8 cellular contexts compared by ENCODE assay signal in the genomic region with DNA sequence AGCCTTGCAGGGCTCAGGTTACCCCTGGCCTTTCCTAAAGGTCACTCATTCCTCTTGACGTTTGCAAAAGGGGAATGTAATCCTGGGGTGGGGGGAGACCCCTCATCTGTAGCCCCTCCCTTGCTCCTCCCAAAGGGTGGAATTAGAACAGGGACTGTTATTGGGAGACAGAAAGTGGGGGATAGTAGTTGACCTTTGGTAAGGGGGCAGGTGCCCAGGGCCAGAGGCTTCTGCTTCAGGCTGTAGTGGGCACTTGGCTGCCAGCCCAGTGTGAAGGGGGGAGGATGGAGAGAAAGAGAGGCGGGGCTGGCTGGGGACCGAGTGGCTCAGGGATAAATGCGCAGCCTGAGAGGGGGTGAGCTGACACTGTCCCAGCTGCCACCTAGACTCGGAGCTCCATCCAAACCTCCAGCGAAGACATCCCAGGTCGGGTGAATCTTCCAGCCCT. TPM values are rescaled to one million over a fixed set of nuclear protein-coding genes. Genes with fewer than 3 reads are reported as not detected.
A peak's percentile ranks its signal among the peaks of the same experiment; 100 is the strongest.
DNase-seq lines count a peak whose midpoint lies in the region; ATAC-seq and TF ChIP-seq lines count a peak whose summit lies in the region.

TSS of gene ENO3 (plus strand) at position 363 of the 448 bp plus-strand sequence. CDS start 711 bp downstream, outside the sequence.

- H3K27ac ChIP-seq in A673 (ENCODE audit: low read depth, low read length, poor library complexity, severe bottlenecking) (peak within 1 kb of the TSS; percentile 99), HEK293 (ENCODE audit: extremely low read depth, low read depth, low read length) (peak within 1 kb of the TSS; percentile 99), right cardiac atrium (ENCODE audit: low read length) (peak within 1 kb of the TSS; percentile 94)

- intact Hi-C loops in A673 (cut with micrococcal nuclease; ENCODE audit: unreplicated experiment), result no loop called here
- intact Hi-C loops in right cardiac atrium (cut with DNase I), result no loop called here

- CTCF ChIA-PET in A673 (lab: Charles Lee) (no interaction called here), HEK293 (lab: Yijun Ruan, JAX) (interaction anchor here (1.1 to 1.5 kb wide), 2 partner anchors 42 to 489 kb away, joined by 3 to 4 read pairs; no protein-coding TSS in a partner anchor)
- CTCF ChIA-PET in activated CD8-positive, alpha-beta T cell treated with anti-CD3 and anti-CD28 coated beads, Interleukin-2, amount 10 ng/mL, durations not matched to agents 7 days and 5 days (lab: Charles Lee), result interaction anchor here (1.0 to 4.4 kb wide), 3 partner anchors 11 to 18 kb away, joined by 3 to 16 read pairs (median 8); partner anchors contain the start of genes RNF167, SLC25A11 and SPAG7

- DNase-seq in A673 (ENCODE audit: low spot score) (no peak), right cardiac atrium (peak in 2 of 3 donors; percentile 72 to 84), AML-193 (lab: John Stamatoyannopoulos, UW) (no peak)
- no peak for DNase-seq in activated CD8-positive, alpha-beta T cell treated with anti-CD3 and anti-CD28 coated beads, Interleukin-2, amount 10 ng/mL, durations not matched to agents 7 days and 5 days
- DNase-seq in stimulated activated naive CD4-positive, alpha-beta T cell (lab: John Stamatoyannopoulos, UW), result no peak

- no TSS peak for BruUV-seq in A673 (replicated peaks; lab: Mats Ljungman, UMichigan)

- H3K27me3 ChIP-seq in A673 (replicated peaks; ENCODE audit: insufficient read depth, low read depth, low read length, poor library complexity) (no peaks in the 10 kb centered on the region), right cardiac atrium (ENCODE audit: control insufficient read depth, insufficient read depth) (no peaks in the 10 kb centered on the region)

- POLR2A ChIA-PET in A673 (lab: Charles Lee; ENCODE audit: low non-redundant PET), result no interaction called here
- POLR2A ChIA-PET in HEK293 (lab: Yijun Ruan, JAX), result interaction anchor here (0.9 to 17.9 kb wide), 6 partner anchors 8 to 47 kb away, joined by 3 to 358 read pairs (median 4); partner anchors contain the start of genes INCA1, KIF1C, RNF167 and SLC25A11
- POLR2A ChIA-PET in activated CD8-positive, alpha-beta T cell treated with anti-CD3 and anti-CD28 coated beads, Interleukin-2, amount 10 ng/mL, durations not matched to agents 7 days and 5 days (lab: Charles Lee), result interaction anchor here (0.7 to 10.0 kb wide), 6 partner anchors 11 to 41 kb away, joined by 3 to 239 read pairs (median 4); partner anchors contain the start of genes CAMTA2, RNF167, SLC25A11 and SPAG7

- peak within 1 kb of the TSS; percentile 92 for H3K27ac Mint-ChIP-seq in activated CD8-positive, alpha-beta T cell treated with anti-CD3 and anti-CD28 coated beads, Interleukin-2, amount 10 ng/mL, durations not matched to agents 7 days and 5 days
- H3K27ac Mint-ChIP-seq in stimulated activated memory B cell treated with anti-CD40 and anti-IgM and Interleukin-4, amounts not matched to agents 10 μg/mL and 1 μg/mL and 100 μg/mL, for 72 hours, result peak within 1 kb of the TSS; percentile 92

- ATAC-seq in activated CD8-positive, alpha-beta T cell treated with anti-CD3 and anti-CD28 coated beads, Interleukin-2, amount 10 ng/mL, durations not matched to agents 7 days and 5 days, result no peak
- no peak for ATAC-seq in right cardiac atrium
- ATAC-seq in stimulated activated memory B cell treated with anti-CD40 and anti-IgM and Interleukin-4, amounts not matched to agents 10 μg/mL and 1 μg/mL and 100 μg/mL, for 72 hours, result no peak
- no peak for ATAC-seq in GM18520 (IDR thresholded peaks at IDR 0.05; ENCODE audit: unreplicated experiment)

- peak within 1 kb of the TSS; percentile 82 for H3K4me3 Mint-ChIP-seq in activated CD8-positive, alpha-beta T cell treated with anti-CD3 and anti-CD28 coated beads, Interleukin-2, amount 10 ng/mL, durations not matched to agents 7 days and 5 days
- H3K4me3 Mint-ChIP-seq in stimulated activated memory B cell treated with anti-CD40 and anti-IgM and Interleukin-4, amounts not matched to agents 10 μg/mL and 1 μg/mL and 100 μg/mL, for 72 hours, result peak within 1 kb of the TSS; percentile 87

- 31% methylated on average over 7 of the region's 7 CpGs for whole genome bisulfite sequencing in right cardiac atrium

- H3K4me1 Mint-ChIP-seq in activated CD8-positive, alpha-beta T cell treated with anti-CD3 and anti-CD28 coated beads, Interleukin-2, amount 10 ng/mL, durations not matched to agents 7 days and 5 days (ENCODE audit: low read depth), result peaks cover 21% of the 10 kb centered on the region
- H3K4me1 Mint-ChIP-seq in stimulated activated memory B cell treated with anti-CD40 and anti-IgM and Interleukin-4, amounts not matched to agents 10 μg/mL and 1 μg/mL and 100 μg/mL, for 72 hours, result peaks cover 39% of the 10 kb centered on the region

- no peaks in the 10 kb centered on the region for H3K9me3 ChIP-seq in A673 (ENCODE audit: low read depth, low read length, poor library complexity, severe bottlenecking)
- no peaks in the 10 kb centered on the region for H3K9me3 ChIP-seq in HEK293 (ENCODE audit: control insufficient read depth, insufficient read depth, low read depth, low read length)
- no peaks in the 10 kb centered on the region for H3K9me3 ChIP-seq in right cardiac atrium (ENCODE audit: control insufficient read depth, low read length)

- H3K36me3 Mint-ChIP-seq in activated CD8-positive, alpha-beta T cell treated with anti-CD3 and anti-CD28 coated beads, Interleukin-2, amount 10 ng/mL, durations not matched to agents 7 days and 5 days (ENCODE audit: low read depth), result peaks cover 29% of the 10 kb centered on the region
- H3K36me3 Mint-ChIP-seq in stimulated activated memory B cell treated with anti-CD40 and anti-IgM and Interleukin-4, amounts not matched to agents 10 μg/mL and 1 μg/mL and 100 μg/mL, for 72 hours, result peaks cover 22% of the 10 kb centered on the region

- H3K27me3 Mint-ChIP-seq in activated CD8-positive, alpha-beta T cell treated with anti-CD3 and anti-CD28 coated beads, Interleukin-2, amount 10 ng/mL, durations not matched to agents 7 days and 5 days (ENCODE audit: low read depth), result no peaks in the 10 kb centered on the region
- no peaks in the 10 kb centered on the region for H3K27me3 Mint-ChIP-seq in stimulated activated memory B cell treated with anti-CD40 and anti-IgM and Interleukin-4, amounts not matched to agents 10 μg/mL and 1 μg/mL and 100 μg/mL, for 72 hours

- H3K9me3 Mint-ChIP-seq in activated CD8-positive, alpha-beta T cell treated with anti-CD3 and anti-CD28 coated beads, Interleukin-2, amount 10 ng/mL, durations not matched to agents 7 days and 5 days (ENCODE audit: insufficient read depth), result no peaks in the 10 kb centered on the region
- H3K9me3 Mint-ChIP-seq in stimulated activated memory B cell treated with anti-CD40 and anti-IgM and Interleukin-4, amounts not matched to agents 10 μg/mL and 1 μg/mL and 100 μg/mL, for 72 hours, result no peaks in the 10 kb centered on the region

- H3K36me3 ChIP-seq in A673 (ENCODE audit: insufficient read depth, low read length, poor library complexity, severe bottlenecking), result peaks cover 13% of the 10 kb centered on the region
- H3K36me3 ChIP-seq in HEK293 (ENCODE audit: control insufficient read depth in 2 of 2, insufficient read depth in 1 of 2, low read length in 2 of 2), result peaks cover 2 to 16% of the 10 kb centered on the region in 2 experiments; a peak in 2 of 3 replicates

- peaks cover 20% of the 10 kb centered on the region for H3K4me1 ChIP-seq in A673 (ENCODE audit: insufficient read depth, low read length, poor library complexity, severe bottlenecking)
- peaks cover 16% of the 10 kb centered on the region for H3K4me1 ChIP-seq in HEK293 (ENCODE audit: control insufficient read depth, insufficient read depth, low read length)
- peaks cover under 1% of the 10 kb centered on the region for H3K4me1 ChIP-seq in right cardiac atrium (ENCODE audit: control insufficient read depth, insufficient read depth, low read length)

- TF ChIP-seq CTCF in A673 (conservative IDR thresholded peaks at IDR 0.05; ENCODE audit: low read depth, low read length), result no peak
- no peak for TF ChIP-seq CTCF in HEK293 (tag by site-specific recombination; IDR thresholded peaks at IDR 0.05)

- H3K4me3 ChIP-seq in A673 (ENCODE audit: low read depth, low read length, poor library complexity, severe bottlenecking) (peak within 1 kb of the TSS; percentile 100), HEK293 (ENCODE audit: low read depth, low read length) (peak within 1 kb of the TSS; percentile 29), right cardiac atrium (ENCODE audit: low read length) (peak within 1 kb of the TSS; percentile 87)

TF ChIP-seq in HEK293, 187 proteins besides CTCF, POLR2A, EP300 and RAD21 (continues in another document):
- TF ChIP-seq HIC1 (tag by site-specific recombination; IDR thresholded peaks at IDR 0.05) (0 out of 2 replicates have a peak, but pooled peaks have one; percentile 20), ZNF777 (tag by site-specific recombination; IDR thresholded peaks at IDR 0.05; ENCODE audit: borderline replicate concordance) (no peak), OSR2 (tag by site-specific recombination; IDR thresholded peaks at IDR 0.05) (no peak), ZNF366 (tag by site-specific recombination; conservative IDR thresholded peaks at IDR 0.05) (peak; percentile 76), ZNF133 (tag by site-specific recombination; IDR thresholded peaks at IDR 0.05) (no peak), ZNF76 (tag by site-specific recombination; IDR thresholded peaks at IDR 0.05; ENCODE audit: borderline replicate concordance, low read depth) (0 out of 2 replicates have a peak, but pooled peaks have one; percentile 22), ZBTB8A (tag by site-specific recombination; IDR thresholded peaks at IDR 0.05) (0 out of 2 replicates have a peak, but pooled peaks have one; percentile 3), ZNF214 (tag by site-specific recombination; IDR thresholded peaks at IDR 0.05; ENCODE audit: borderline replicate concordance) (no peak)

RNA-seq across cellular contexts. Expression of gene ENO3, which starts in this region (rescaled TPM):
- total RNA-seq in A673 (2021) (12.3 and 16.6 TPM in 2 replicates), right cardiac atrium (100 to 1,000 TPM; 198 to 695 (median 246) TPM)
- 10 to 100 TPM; 26.6 to 34.3 TPM for total RNA-seq in activated CD8-positive, alpha-beta T cell treated with anti-CD3 and anti-CD28 coated beads, Interleukin-2, amount 10 ng/mL, durations not matched to agents 7 days and 5 days
- polyA plus RNA-seq in right cardiac atrium, result 455 TPM

Comparison
In these comparisons a context has a peak if more than half of its experiments do, and no peak if none do; other contexts are left out.
1. RNA of gene ENO3 (total RNA-seq): 198 to 695 TPM in right cardiac atrium; 26.6 to 34.3 TPM in activated CD8-positive, alpha-beta T cell treated with anti-CD3 and anti-CD28 coated beads, Interleukin-2, amount 10 ng/mL, durations not matched to agents 7 days and 5 days and 12.3 to 16.6 TPM in A673; every median in the first group is over 4 times any median in the second.
2. DNase-seq: peak in right cardiac atrium (2 of 3); none in A673 (single experiment), activated CD8-positive, alpha-beta T cell treated with anti-CD3 and anti-CD28 coated beads, Interleukin-2, amount 10 ng/mL, durations not matched to agents 7 days and 5 days (single experiment), stimulated activated naive CD4-positive, alpha-beta T cell (0 of 6) and AML-193 (0 of 2).
3. H3K4me3 ChIP-seq: peak in every context shown above with its lines; median percentile 100 in A673; 87 in right cardiac atrium; 29 in HEK293.
4. Peak in every context shown above with its lines, with median percentiles within 50 percentile points of each other: H3K27ac ChIP-seq.